ENCODE assay signal across 13 cellular contexts in the genomic region with DNA sequence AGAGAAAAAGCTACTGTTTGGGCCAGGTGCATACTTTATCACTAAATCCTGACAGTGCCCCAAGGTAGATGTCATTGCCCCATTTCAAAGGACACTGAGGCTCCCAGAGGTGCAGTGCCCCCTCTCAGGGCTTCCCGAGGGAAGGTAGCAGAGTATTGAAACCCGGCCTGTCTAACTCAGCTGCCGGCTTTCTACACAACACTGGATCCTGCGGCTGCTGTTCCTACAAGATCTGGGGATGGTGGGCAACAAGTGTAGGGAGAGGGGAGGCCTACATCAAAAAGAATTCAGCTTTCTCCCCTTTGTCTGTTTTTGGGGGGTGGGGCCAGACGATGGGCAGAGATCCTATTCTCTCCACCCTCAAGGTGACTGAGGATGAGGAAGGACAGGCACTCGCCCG.
"Had no signal": no experiment of that assay in that cellular context is flagged by ENCODE, and none has a peak within 500 bp of the region (broad histone marks: within the 10 kb centered on the region; RNA-seq: fewer than 3 reads in every experiment).

No MANE protein-coding gene starts in this region.

- DNase-seq: activated CD4-positive, alpha-beta T cell treated with anti-CD3 and anti-CD28 coated beads for 36 hours; activated CD8-positive, alpha-beta memory T cell treated with anti-CD3 and anti-CD28 coated beads for 24 hours; activated naive CD4-positive, alpha-beta T cell treated with anti-CD3 and anti-CD28 coated beads, Interleukin-2, amount 10 ng/mL, durations not matched to agents 7 days and 5 days; brain microvascular endothelial cell; left colon; nephron progenitor cell; retina; upper lobe of left lung had no signal

- H3K4me3 ChIP-seq: esophagus muscularis mucosa, SJSA1, smooth muscle cell, upper lobe of left lung had no signal

- H3K36me3 ChIP-seq: brain microvascular endothelial cell, SJSA1, upper lobe of left lung had no signal

- H3K9me3 ChIP-seq: SJSA1 had no signal

- H3K27me3 ChIP-seq: brain microvascular endothelial cell, esophagus muscularis mucosa, SJSA1, upper lobe of left lung had no signal

- H3K4me1 ChIP-seq: parathyroid adenoma, SJSA1 had no signal

- ATAC-seq: activated CD4-positive, alpha-beta T cell treated with anti-CD3 and anti-CD28 coated beads for 36 hours; left colon; stimulated activated memory B cell treated with anti-CD40 and anti-IgM and Interleukin-4, amounts not matched to agents 10 μg/mL and 1 μg/mL and 100 μg/mL, for 72 hours had no signal

- H3K27ac ChIP-seq: brain microvascular endothelial cell, esophagus muscularis mucosa, parathyroid adenoma, SJSA1, upper lobe of left lung had no signal
